Comparison of ENCODE assay signal across 24 cellular contexts in the genomic region with DNA sequence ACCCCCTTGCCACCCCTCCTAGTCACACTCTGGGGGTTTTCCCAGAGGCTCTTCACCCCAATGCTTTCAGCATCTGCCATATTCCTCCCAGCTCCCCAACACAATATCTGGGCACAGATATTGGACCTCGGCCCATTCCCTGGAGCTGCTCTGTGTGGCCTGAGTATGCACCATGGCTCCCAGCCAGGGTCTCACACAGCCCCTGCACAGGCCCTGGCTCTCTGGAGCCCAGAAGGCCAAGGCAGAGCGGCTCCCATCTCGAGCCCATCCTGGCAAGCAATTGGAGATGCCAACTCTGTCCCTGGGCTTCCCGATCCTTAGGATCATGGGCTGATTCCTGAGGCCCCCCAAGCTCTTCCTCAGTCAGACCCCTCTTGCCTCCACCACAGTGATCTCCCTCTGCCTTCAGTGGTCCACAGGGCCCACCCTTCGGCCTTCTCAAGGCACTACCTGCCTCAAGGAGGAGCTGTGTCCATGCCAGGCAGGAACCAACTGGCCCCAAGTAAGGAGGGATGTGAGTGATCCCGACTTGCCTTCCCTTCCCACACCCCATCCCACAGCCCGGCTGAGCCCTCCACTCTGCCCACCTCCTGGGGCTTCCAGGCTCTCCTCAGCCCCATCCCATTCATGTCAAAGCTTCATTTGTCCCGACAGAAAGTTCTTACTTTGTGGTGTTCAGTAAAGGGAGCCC.
"Had no signal": no experiment of that assay in that cellular context is flagged by ENCODE, and none has a peak within 500 bp of the region (broad histone marks: within the 10 kb centered on the region; RNA-seq: fewer than 3 reads in every experiment).

No MANE protein-coding gene starts in this region.

- H3K4me3 ChIP-seq: adrenal gland, breast epithelium, colonic mucosa, lung, ovary, prostate gland, tibial artery, vagina had no signal

- H3K9me3 ChIP-seq: adrenal gland, breast epithelium, colonic mucosa, neutrophil, ovary, prostate gland, tibial artery, vagina had no signal

- H3K9me3 Mint-ChIP-seq: activated B cell treated with CpG ODN at 0.5 μM for 24 hours; central memory CD8-positive, alpha-beta T cell; naive thymus-derived CD4-positive, alpha-beta T cell; stimulated activated naive CD8-positive, alpha-beta T cell treated with anti-CD3 and anti-CD28 coated beads, Interleukin-15, Interleukin-2, amounts not matched to agents 100 ng/mL and 50 ng/mL, for 24 hours had no signal

- H3K27me3 Mint-ChIP-seq: activated B cell treated with CpG ODN at 0.5 μM for 24 hours; activated CD4-positive, alpha-beta T cell treated with anti-CD3 and anti-CD28 coated beads for 36 hours; activated naive CD8-positive, alpha-beta T cell; stimulated activated naive CD8-positive, alpha-beta T cell treated with anti-CD3 and anti-CD28 coated beads, Interleukin-15, Interleukin-2, amounts not matched to agents 100 ng/mL and 50 ng/mL, for 24 hours had no signal

- H3K36me3 ChIP-seq: adrenal gland, breast epithelium, colonic mucosa, neutrophil, ovary, prostate gland, tibial artery, vagina had no signal

- FAIRE-seq: astrocyte, endometrium had no signal

- H3K27me3 ChIP-seq: adrenal gland, breast epithelium, colonic mucosa, ovary, tibial artery, vagina had no signal

- DNase-seq: activated B cell treated with CpG ODN at 0.5 μM for 24 hours; activated CD4-positive, alpha-beta T cell treated with anti-CD3 and anti-CD28 coated beads for 36 hours; activated CD4-positive, alpha-beta T cell treated with anti-CD3 and anti-CD28 coated beads, Interleukin-2, amount 50 U/mL, for 4 hours; activated gamma-delta T cell treated with Interleukin-2 at 50 U/mL for 16 hours; activated T-cell treated with anti-CD3 and anti-CD28 coated beads for 4 hours; colonic mucosa; foreskin fibroblast; ovary; stimulated activated CD4-positive, alpha-beta T cell treated with anti-CD3 and anti-CD28 coated beads, Interleukin-4, amount 100 ng/mL, for 24 hours; T-helper 9 cell; tibial artery had no signal

- H3K4me3 Mint-ChIP-seq: activated B cell treated with CpG ODN at 0.5 μM for 24 hours; activated CD4-positive, alpha-beta T cell treated with anti-CD3 and anti-CD28 coated beads for 36 hours; activated naive CD8-positive, alpha-beta T cell; central memory CD8-positive, alpha-beta T cell; naive thymus-derived CD4-positive, alpha-beta T cell; stimulated activated naive CD8-positive, alpha-beta T cell treated with anti-CD3 and anti-CD28 coated beads, Interleukin-15, Interleukin-2, amounts not matched to agents 100 ng/mL and 50 ng/mL, for 24 hours had no signal

- H3K4me1 Mint-ChIP-seq: activated B cell treated with CpG ODN at 0.5 μM for 24 hours; central memory CD8-positive, alpha-beta T cell; naive thymus-derived CD4-positive, alpha-beta T cell had no signal

- H3K4me1 ChIP-seq: adrenal gland, breast epithelium, colonic mucosa, prostate gland, tibial artery, vagina had no signal

- H3K27ac ChIP-seq: adrenal gland, breast epithelium, colonic mucosa, neutrophil, ovary, prostate gland, tibial artery, vagina had no signal

- H3K27ac Mint-ChIP-seq: activated B cell treated with CpG ODN at 0.5 μM for 24 hours; activated CD4-positive, alpha-beta T cell treated with anti-CD3 and anti-CD28 coated beads for 36 hours; activated naive CD8-positive, alpha-beta T cell; naive thymus-derived CD4-positive, alpha-beta T cell; stimulated activated naive CD8-positive, alpha-beta T cell treated with anti-CD3 and anti-CD28 coated beads, Interleukin-15, Interleukin-2, amounts not matched to agents 100 ng/mL and 50 ng/mL, for 24 hours had no signal

- ATAC-seq: activated CD4-positive, alpha-beta T cell treated with anti-CD3 and anti-CD28 coated beads for 36 hours; left lobe of liver; naive thymus-derived CD4-positive, alpha-beta T cell had no signal
